In the genomic region with DNA sequence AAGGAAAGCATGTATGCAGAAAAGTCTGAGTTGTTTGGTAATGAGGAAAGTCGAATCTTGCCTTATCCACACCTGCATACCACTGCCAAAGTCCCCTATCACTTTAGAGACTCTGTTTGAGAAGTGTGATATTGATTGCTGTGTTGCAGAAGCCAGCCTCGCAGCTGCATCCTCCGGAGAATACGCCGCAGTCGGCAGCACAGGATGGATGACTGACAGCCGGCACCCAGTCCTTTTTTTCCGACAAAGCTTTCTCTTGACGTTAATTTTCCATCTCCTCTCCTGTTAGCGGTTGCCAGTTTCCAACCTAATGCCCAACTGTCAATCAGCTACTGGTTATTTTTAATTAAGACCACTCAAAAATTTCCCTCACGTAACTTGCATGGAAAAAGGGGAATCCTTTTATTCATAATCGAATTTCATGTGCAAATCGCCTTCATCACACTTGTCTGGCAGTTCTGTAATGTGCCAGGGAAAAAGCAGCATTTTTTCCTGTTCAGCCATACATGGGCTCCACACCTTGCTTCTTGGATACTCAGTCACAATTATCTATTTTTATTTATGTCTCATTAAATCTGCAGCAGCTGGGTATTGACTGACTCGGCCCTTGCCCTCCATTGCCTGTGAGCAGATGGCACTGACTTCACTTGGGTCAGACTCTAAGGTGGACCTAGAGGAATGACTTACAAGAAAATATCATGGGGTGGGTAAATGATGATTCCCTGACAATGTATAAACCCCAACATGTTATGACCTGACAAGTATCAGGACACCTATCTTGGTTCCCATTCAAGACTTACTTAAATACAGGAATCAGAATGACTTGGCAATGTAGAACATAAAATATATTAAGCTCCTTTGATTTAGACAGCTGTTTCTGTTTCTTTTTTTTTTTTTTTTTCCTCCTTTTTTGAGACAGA, we compare ENCODE assay signal across 19 cellular contexts.
"Had no signal": no experiment of that assay in that cellular context is flagged by ENCODE, and none has a peak within 500 bp of the region (broad histone marks: within the 10 kb centered on the region; RNA-seq: fewer than 3 reads in every experiment).

No MANE protein-coding gene starts in this region.

- H3K4me1 Mint-ChIP-seq: activated CD4-positive, alpha-beta T cell treated with anti-CD3 and anti-CD28 coated beads, Interleukin-2, amount 10 ng/mL, durations not matched to agents 24 days and 14 days; activated naive CD8-positive, alpha-beta T cell treated with anti-CD3 and anti-CD28 coated beads, Interleukin-2, amount 10 ng/mL, durations not matched to agents 7 days and 5 days; naive thymus-derived CD8-positive, alpha-beta T cell had no signal

- H3K27ac ChIP-seq: left lung, neutrophil, right atrium auricular region, transverse colon had no signal

- ATAC-seq: effector memory CD8-positive, alpha-beta T cell; left lung; naive thymus-derived CD8-positive, alpha-beta T cell; stimulated activated naive CD8-positive, alpha-beta T cell treated with anti-CD3 and anti-CD28 coated beads, Interleukin-15, Interleukin-2, amounts not matched to agents 100 U/mL and 50 U/mL, for 24 hours had no signal

- H3K4me3 ChIP-seq: left lung, right atrium auricular region, smooth muscle cell, transverse colon had no signal

- DNase-seq: activated CD4-positive, alpha-beta T cell treated with anti-CD3 and anti-CD28 coated beads, Interleukin-2, amount 10 ng/mL, durations not matched to agents 24 days and 14 days; activated CD4-positive, CD25-positive, alpha-beta regulatory T cell; activated CD8-positive, alpha-beta memory T cell treated with anti-CD3 and anti-CD28 coated beads, Interleukin-2, amount 50 U/mL, for 48 hours; activated naive CD8-positive, alpha-beta T cell treated with anti-CD3 and anti-CD28 coated beads, Interleukin-2, amount 10 ng/mL, durations not matched to agents 7 days and 5 days; dermis blood vessel endothelial cell; effector memory CD8-positive, alpha-beta T cell; erythroblast; hippocampal formation; left lung; mammary epithelial cell; naive thymus-derived CD8-positive, alpha-beta T cell; stimulated activated CD4-positive, alpha-beta T cell treated with anti-CD3 and anti-CD28 coated beads, Interleukin-4, amount 100 ng/mL, for 4 hours; stimulated activated CD8-positive, alpha-beta memory T cell treated with anti-CD3 and anti-CD28 coated beads, Interleukin-4, amount 100 ng/mL, for 48 hours; stimulated activated naive CD8-positive, alpha-beta T cell treated with anti-CD3 and anti-CD28 coated beads, Interleukin-15, Interleukin-2, amounts not matched to agents 100 U/mL and 50 U/mL, for 24 hours; transverse colon had no signal

- H3K4me3 Mint-ChIP-seq: activated CD4-positive, alpha-beta T cell treated with anti-CD3 and anti-CD28 coated beads, Interleukin-2, amount 10 ng/mL, durations not matched to agents 24 days and 14 days; activated naive CD8-positive, alpha-beta T cell treated with anti-CD3 and anti-CD28 coated beads, Interleukin-2, amount 10 ng/mL, durations not matched to agents 7 days and 5 days; effector memory CD8-positive, alpha-beta T cell; naive thymus-derived CD8-positive, alpha-beta T cell had no signal

- H3K4me1 ChIP-seq: left lung, right atrium auricular region, transverse colon had no signal

- H3K9me3 ChIP-seq: left lung, neutrophil, right atrium auricular region, transverse colon had no signal

- H3K27ac Mint-ChIP-seq: activated CD4-positive, alpha-beta T cell treated with anti-CD3 and anti-CD28 coated beads, Interleukin-2, amount 10 ng/mL, durations not matched to agents 24 days and 14 days; activated naive CD8-positive, alpha-beta T cell treated with anti-CD3 and anti-CD28 coated beads, Interleukin-2, amount 10 ng/mL, durations not matched to agents 7 days and 5 days; effector memory CD8-positive, alpha-beta T cell; naive thymus-derived CD8-positive, alpha-beta T cell had no signal

- H3K4me2 ChIP-seq: smooth muscle cell had no signal

- H3K36me3 ChIP-seq: left lung, neutrophil, right atrium auricular region, transverse colon had no signal

- H3K27me3 Mint-ChIP-seq: activated CD4-positive, alpha-beta T cell treated with anti-CD3 and anti-CD28 coated beads, Interleukin-2, amount 10 ng/mL, durations not matched to agents 24 days and 14 days; activated naive CD8-positive, alpha-beta T cell treated with anti-CD3 and anti-CD28 coated beads, Interleukin-2, amount 10 ng/mL, durations not matched to agents 7 days and 5 days; effector memory CD8-positive, alpha-beta T cell; naive thymus-derived CD8-positive, alpha-beta T cell had no signal

- H3K27me3 ChIP-seq: left lung, neutrophil, right atrium auricular region, transverse colon had no signal

- H3K36me3 Mint-ChIP-seq: activated naive CD8-positive, alpha-beta T cell treated with anti-CD3 and anti-CD28 coated beads, Interleukin-2, amount 10 ng/mL, durations not matched to agents 7 days and 5 days had no signal

- FAIRE-seq: keratinocyte had no signal
